ENCODE assay signal across 15 cellular contexts in the genomic region with DNA sequence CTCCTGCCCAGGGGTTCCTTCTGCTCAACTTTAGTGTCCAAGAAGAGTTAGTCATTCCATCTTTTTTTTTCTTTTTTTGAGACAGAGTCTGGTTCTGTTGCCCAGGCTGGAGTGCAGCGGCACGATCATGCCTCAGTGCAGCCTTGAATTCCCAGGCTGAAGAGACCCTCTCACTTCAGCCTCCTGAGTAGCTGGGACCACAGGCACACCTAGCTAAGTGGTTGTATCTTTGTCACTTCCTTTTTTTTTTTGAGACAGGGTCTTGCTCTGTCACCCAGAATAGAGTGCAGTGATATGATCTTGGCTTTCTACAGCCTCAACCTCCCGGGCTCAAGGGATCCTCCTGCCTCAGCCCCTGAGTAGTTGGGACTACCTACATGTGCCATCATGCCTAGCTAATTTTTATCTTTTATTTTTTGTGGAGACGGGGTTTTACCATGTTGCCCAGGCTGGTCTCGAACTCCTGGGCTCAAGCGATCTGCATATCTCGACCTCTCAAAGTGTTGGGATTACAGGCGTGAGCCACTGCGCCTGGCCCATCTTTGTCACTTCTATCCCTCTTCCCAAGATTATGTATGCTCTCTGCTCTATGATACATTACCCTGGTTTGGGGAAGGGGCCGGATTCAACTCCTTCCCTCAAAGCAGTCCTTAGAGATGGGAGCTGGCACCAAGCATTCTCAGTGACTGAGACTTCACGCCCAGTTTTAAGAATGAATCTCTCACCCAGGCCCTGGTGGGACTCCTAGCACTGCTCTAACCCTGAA. TPM values are rescaled to one million over a fixed set of nuclear protein-coding genes. Genes with fewer than 3 reads are reported as not detected.
A peak's percentile ranks its signal among the peaks of the same experiment; 100 is the strongest.
DNase-seq lines count a peak whose midpoint lies in the region; ATAC-seq and TF ChIP-seq lines count a peak whose summit lies in the region.
"Had no signal": no experiment of that assay in that cellular context is flagged by ENCODE, and none has a peak within 500 bp of the region (broad histone marks: within the 10 kb centered on the region; RNA-seq: fewer than 3 reads in every experiment).

No MANE protein-coding gene starts in this region.

- peaks cover 1% of the 10 kb centered on the region for H3K36me3 Mint-ChIP-seq in activated CD4-positive, alpha-beta T cell treated with anti-CD3 and anti-CD28 coated beads, Interleukin-2, amount 10 ng/mL, durations not matched to agents 7 days and 5 days (ENCODE audit: low read depth)
- peaks cover 2% of the 10 kb centered on the region for H3K36me3 Mint-ChIP-seq in activated CD8-positive, alpha-beta T cell treated with anti-CD3 and anti-CD28 coated beads for 36 hours (ENCODE audit: low read depth)
- H3K36me3 Mint-ChIP-seq in immature natural killer cell = no peaks in the 10 kb centered on the region
- peaks cover 0 to 3% of the 10 kb centered on the region in 2 donors for H3K36me3 Mint-ChIP-seq in stimulated activated naive B cell treated with anti-CD40 and anti-IgM and Interleukin-4, amounts not matched to agents 10 μg/mL and 1 μg/mL and 100 μg/mL, for 72 hours

- peak overlapping the region; percentile 87 for H3K27ac Mint-ChIP-seq in activated CD4-positive, alpha-beta T cell treated with anti-CD3 and anti-CD28 coated beads, Interleukin-2, amount 10 ng/mL, durations not matched to agents 7 days and 5 days
- peak overlapping the region; percentile 19 for H3K27ac Mint-ChIP-seq in activated CD8-positive, alpha-beta T cell treated with anti-CD3 and anti-CD28 coated beads for 36 hours
- H3K27ac Mint-ChIP-seq in immature natural killer cell = peak overlapping the region in 4 of 6 donors; percentile 28 to 93 (median 66)
- peak overlapping the region; percentile 84 for H3K27ac Mint-ChIP-seq in stimulated activated naive B cell treated with anti-CD40 and anti-IgM and Interleukin-4, amounts not matched to agents 10 μg/mL and 1 μg/mL and 100 μg/mL, for 72 hours

- H3K4me3 Mint-ChIP-seq in activated CD4-positive, alpha-beta T cell treated with anti-CD3 and anti-CD28 coated beads, Interleukin-2, amount 10 ng/mL, durations not matched to agents 7 days and 5 days = peak overlapping the region; percentile 13
- H3K4me3 Mint-ChIP-seq in activated CD8-positive, alpha-beta T cell treated with anti-CD3 and anti-CD28 coated beads for 36 hours = no peak overlapping the region
- H3K4me3 Mint-ChIP-seq in immature natural killer cell = no peak overlapping the region
- H3K4me3 Mint-ChIP-seq in stimulated activated naive B cell treated with anti-CD40 and anti-IgM and Interleukin-4, amounts not matched to agents 10 μg/mL and 1 μg/mL and 100 μg/mL, for 72 hours = no peak overlapping the region

- peaks cover 48% of the 10 kb centered on the region for H3K4me1 Mint-ChIP-seq in activated CD4-positive, alpha-beta T cell treated with anti-CD3 and anti-CD28 coated beads, Interleukin-2, amount 10 ng/mL, durations not matched to agents 7 days and 5 days
- H3K4me1 Mint-ChIP-seq in activated CD8-positive, alpha-beta T cell treated with anti-CD3 and anti-CD28 coated beads for 36 hours (ENCODE audit: low read depth) = peaks cover 20% of the 10 kb centered on the region
- H3K4me1 Mint-ChIP-seq in immature natural killer cell = peaks cover 20 to 26% of the 10 kb centered on the region in 2 donors
- H3K4me1 Mint-ChIP-seq in stimulated activated naive B cell treated with anti-CD40 and anti-IgM and Interleukin-4, amounts not matched to agents 10 μg/mL and 1 μg/mL and 100 μg/mL, for 72 hours = peaks cover 21 to 22% of the 10 kb centered on the region in 2 donors

- CTCF ChIA-PET in activated CD4-positive, alpha-beta T cell treated with anti-CD3 and anti-CD28 coated beads, Interleukin-2, amount 10 ng/mL, durations not matched to agents 7 days and 5 days (lab: Charles Lee) = interaction anchor here (0.6 to 6.4 kb wide), 10 partner anchors 9 to 192 kb away, joined by 3 to 72 read pairs (median 3); no protein-coding TSS in a partner anchor
- CTCF ChIA-PET in activated CD8-positive, alpha-beta T cell treated with anti-CD3 and anti-CD28 coated beads for 36 hours (lab: Charles Lee) = interaction anchor here (0.7 to 1.6 kb wide), 6 partner anchors 9 to 61 kb away, joined by 3 to 7 read pairs (median 4); no protein-coding TSS in a partner anchor

- intact Hi-C loops in activated CD8-positive, alpha-beta T cell treated with anti-CD3 and anti-CD28 coated beads for 36 hours (cut with micrococcal nuclease) = no loop called here

- ATAC-seq in activated CD8-positive, alpha-beta T cell treated with anti-CD3 and anti-CD28 coated beads for 36 hours = no peak
- ATAC-seq in stimulated activated naive B cell treated with anti-CD40 and anti-IgM and Interleukin-4, amounts not matched to agents 10 μg/mL and 1 μg/mL and 100 μg/mL, for 72 hours (replicated peaks) = no peak
- no peak for ATAC-seq in GM18519 (IDR thresholded peaks at IDR 0.05; ENCODE audit: low FRiP score, unreplicated experiment)

- H3K9me3 Mint-ChIP-seq in activated CD4-positive, alpha-beta T cell treated with anti-CD3 and anti-CD28 coated beads, Interleukin-2, amount 10 ng/mL, durations not matched to agents 7 days and 5 days = no peaks in the 10 kb centered on the region
- H3K9me3 Mint-ChIP-seq in activated CD8-positive, alpha-beta T cell treated with anti-CD3 and anti-CD28 coated beads for 36 hours = no peaks in the 10 kb centered on the region
- H3K9me3 Mint-ChIP-seq in immature natural killer cell = peaks cover 0 to 3% (median 0%) of the 10 kb centered on the region in 6 donors
- no peaks in the 10 kb centered on the region for H3K9me3 Mint-ChIP-seq in stimulated activated naive B cell treated with anti-CD40 and anti-IgM and Interleukin-4, amounts not matched to agents 10 μg/mL and 1 μg/mL and 100 μg/mL, for 72 hours

- POLR2A ChIA-PET in activated CD4-positive, alpha-beta T cell treated with anti-CD3 and anti-CD28 coated beads, Interleukin-2, amount 10 ng/mL, durations not matched to agents 7 days and 5 days (lab: Charles Lee) = no interaction called here
- POLR2A ChIA-PET in activated CD8-positive, alpha-beta T cell treated with anti-CD3 and anti-CD28 coated beads for 36 hours (lab: Charles Lee) = interaction anchor here (1.4 to 2.7 kb wide), 3 partner anchors 8 to 41 kb away, joined by 3 to 11 read pairs (median 9); partner anchors contain the start of gene ANKRD13D

- no peaks in the 10 kb centered on the region for H3K27me3 Mint-ChIP-seq in activated CD4-positive, alpha-beta T cell treated with anti-CD3 and anti-CD28 coated beads, Interleukin-2, amount 10 ng/mL, durations not matched to agents 7 days and 5 days
- no peaks in the 10 kb centered on the region for H3K27me3 Mint-ChIP-seq in activated CD8-positive, alpha-beta T cell treated with anti-CD3 and anti-CD28 coated beads for 36 hours
- peaks cover 6 to 12% (median 9%) of the 10 kb centered on the region in 3 donors for H3K27me3 Mint-ChIP-seq in immature natural killer cell (ENCODE audit: low read depth in 3 of 3)
- H3K27me3 Mint-ChIP-seq in stimulated activated naive B cell treated with anti-CD40 and anti-IgM and Interleukin-4, amounts not matched to agents 10 μg/mL and 1 μg/mL and 100 μg/mL, for 72 hours = no peaks in the 10 kb centered on the region

- no peak for DNase-seq in activated CD4-positive, alpha-beta T cell treated with anti-CD3 and anti-CD28 coated beads, Interleukin-2, amount 10 ng/mL, durations not matched to agents 7 days and 5 days
- DNase-seq in activated CD4-positive, alpha-beta T cell treated with anti-CD3 and anti-CD28 coated beads, Interleukin-2, amount 50 U/mL, for 1 hour = no peak
- DNase-seq in activated CD8-positive, alpha-beta T cell treated with anti-CD3 and anti-CD28 coated beads for 36 hours = no peak
- DNase-seq in immature natural killer cell (no peak), NCI-H2107 (lab: John Stamatoyannopoulos, UW) (no peak), A172 (ENCODE audit: low spot score) (no peak)
- DNase-seq in stimulated activated naive B cell treated with anti-CD40 and anti-IgM and Interleukin-4, amounts not matched to agents 10 μg/mL and 1 μg/mL and 100 μg/mL, for 72 hours = no peak
- DNase-seq: ACHN, activated gamma-delta T cell, cerebellar nuclear complex, DMS153, NCI-H187 treated with DMSO at 0.1 percent for 48 hours, NCI-H82, SHP77 treated with DMSO at 0.1 percent for 48 hours had no signal

- TF ChIP-seq CTCF in activated CD8-positive, alpha-beta T cell treated with anti-CD3 and anti-CD28 coated beads for 36 hours (IDR thresholded peaks at IDR 0.05) = no peak

RNA-seq across cellular contexts. Expression of gene SSH3, which starts 10.0 kb away (rescaled TPM):
- 1 to 10 TPM; 8.2 to 9.6 TPM for total RNA-seq in activated CD4-positive, alpha-beta T cell treated with anti-CD3 and anti-CD28 coated beads, Interleukin-2, amount 10 ng/mL, durations not matched to agents 7 days and 5 days
- 1 to 10 TPM; 7.4 to 9.1 TPM for total RNA-seq in activated CD8-positive, alpha-beta T cell treated with anti-CD3 and anti-CD28 coated beads for 36 hours
- polyA plus RNA-seq in immature natural killer cell = 1 to 10 TPM; 1.1 to 4.8 (median 2.3) TPM
- total RNA-seq in A172 (2014; rRNA removed; shearing (Covaris generic)) = 3.2 and 10.0 TPM in 2 replicates

RNA-seq across cellular contexts. Expression of gene ANKRD13D, which starts 24.2 kb away (rescaled TPM):
- 100 to 1,000 TPM; 135 to 194 TPM for total RNA-seq in activated CD4-positive, alpha-beta T cell treated with anti-CD3 and anti-CD28 coated beads, Interleukin-2, amount 10 ng/mL, durations not matched to agents 7 days and 5 days
- total RNA-seq in activated CD8-positive, alpha-beta T cell treated with anti-CD3 and anti-CD28 coated beads for 36 hours = 10 to 100 TPM; 75.4 to 78.7 TPM
- polyA plus RNA-seq in immature natural killer cell = 10 to 100 TPM; 12.4 to 26.7 (median 14.2) TPM
- 25.4 and 51.8 TPM in 2 replicates for total RNA-seq in A172 (2014; rRNA removed; shearing (Covaris generic))

RNA-seq across cellular contexts. Expression of gene POLD4, which starts 40.0 kb away (rescaled TPM):
- total RNA-seq in activated CD4-positive, alpha-beta T cell treated with anti-CD3 and anti-CD28 coated beads, Interleukin-2, amount 10 ng/mL, durations not matched to agents 7 days and 5 days = 10 to 100 TPM; 52.7 to 53.7 TPM
- total RNA-seq in activated CD8-positive, alpha-beta T cell treated with anti-CD3 and anti-CD28 coated beads for 36 hours = 10 to 100 TPM; 34.1 to 36.1 TPM
- 100 to 1,000 TPM in 2 of 3 donors, 10 to 100 TPM in 1; 86.1 to 131 (median 118) TPM for polyA plus RNA-seq in immature natural killer cell
- 75.8 and 96.0 TPM in 2 replicates for total RNA-seq in A172 (2014; rRNA removed; shearing (Covaris generic))

RNA-seq across cellular contexts. Expression of gene GRK2, which starts 47.0 kb away (rescaled TPM):
- total RNA-seq in activated CD4-positive, alpha-beta T cell treated with anti-CD3 and anti-CD28 coated beads, Interleukin-2, amount 10 ng/mL, durations not matched to agents 7 days and 5 days = 100 to 1,000 TPM; 306 to 324 TPM
- total RNA-seq in activated CD8-positive, alpha-beta T cell treated with anti-CD3 and anti-CD28 coated beads for 36 hours = 100 to 1,000 TPM; 303 to 305 TPM
- 10 to 100 TPM; 15.2 to 25.9 (median 22.9) TPM for polyA plus RNA-seq in immature natural killer cell
- total RNA-seq in A172 (2014; rRNA removed; shearing (Covaris generic)) = 40.3 and 44.6 TPM in 2 replicates

Comparison
In these comparisons a context has a peak if more than half of its experiments do, and no peak if none do; other contexts are left out.
1. H3K27ac Mint-ChIP-seq: peak in every context shown above with its lines; median percentile 87 in activated CD4-positive, alpha-beta T cell treated with anti-CD3 and anti-CD28 coated beads, Interleukin-2, amount 10 ng/mL, durations not matched to agents 7 days and 5 days; 84 in stimulated activated naive B cell treated with anti-CD40 and anti-IgM and Interleukin-4, amounts not matched to agents 10 μg/mL and 1 μg/mL and 100 μg/mL, for 72 hours; 66 in immature natural killer cell; 19 in activated CD8-positive, alpha-beta T cell treated with anti-CD3 and anti-CD28 coated beads for 36 hours.